In the genomic region with DNA sequence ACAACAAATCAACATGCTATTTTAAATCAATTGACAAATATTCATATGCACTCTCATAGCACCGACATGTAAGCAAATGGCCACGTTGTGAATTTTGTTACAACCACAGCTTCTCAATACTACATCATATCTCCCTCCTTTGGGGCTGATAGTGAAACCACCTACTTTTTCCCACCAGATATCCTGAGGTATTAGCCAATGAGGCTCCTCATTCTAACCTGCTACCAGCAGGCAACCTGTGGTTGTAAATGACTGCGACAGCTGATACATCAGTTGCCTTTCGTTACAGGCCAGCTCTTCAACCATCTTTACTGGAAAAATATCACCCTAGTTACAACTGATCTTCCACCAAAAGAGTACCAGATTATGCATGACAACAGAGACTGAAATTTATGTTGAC, we compare ENCODE assay signal across 8 cellular contexts. TPM values are rescaled to one million over a fixed set of nuclear protein-coding genes. Genes with fewer than 3 reads are reported as not detected.
"Had no signal": no experiment of that assay in that cellular context is flagged by ENCODE, and none has a peak within 500 bp of the region (broad histone marks: within the 10 kb centered on the region; RNA-seq: fewer than 3 reads in every experiment).

No MANE protein-coding gene starts in this region.

- H3K9me3 Mint-ChIP-seq: IgD-negative memory B cell had no signal

- H3K36me3 Mint-ChIP-seq: IgD-negative memory B cell had no signal

- H3K27ac ChIP-seq: GM23248, HL-60 had no signal

- H3K9ac ChIP-seq: GM23248 had no signal

- H2AFZ ChIP-seq: GM23248 had no signal

- H3K9me3 ChIP-seq: HAP-1 had no signal

- H3K4me3 Mint-ChIP-seq: HFFc6, IgD-negative memory B cell had no signal

- H3K27me3 Mint-ChIP-seq: IgD-negative memory B cell had no signal

- DNase-seq: GM23248, H7, HFFc6 had no signal

- H3K4me3 ChIP-seq: GM23248, HAP-1 had no signal

- ATAC-seq: HCT116, HepG2 had no signal

- H3K4me1 ChIP-seq: HAP-1 had no signal

- H3K27ac Mint-ChIP-seq: HFFc6, IgD-negative memory B cell had no signal

- H3K36me3 ChIP-seq: HAP-1 had no signal

RNA-seq across cellular contexts. Expression of a gene that starts 3.7 kb away (rescaled TPM):
- total RNA-seq: GM23248, H7, HepG2, HFFc6 had no signal
- polyA plus RNA-seq: GM23248, HepG2, IgD-negative memory B cell had no signal
